Comparison of ENCODE assay signal across 1 cellular context in genomic region chr12:48838048-48838447, GRCh38.
TF ChIP-seq lines count a peak whose summit lies in the region.

No MANE protein-coding gene starts in this region.

TF ChIP-seq in HepG2, 621 proteins besides CTCF, POLR2A, EP300 and RAD21:
- TF ChIP-seq SOX6 (IDR thresholded peaks at IDR 0.05) (no peak), SOX6 (CRISPR knock-in tag; IDR thresholded peaks at IDR 0.05) (peak; percentile 26; the same call in 1 of the 2 replicates), ZNF362 (CRISPR knock-in tag; IDR thresholded peaks at IDR 0.05; ENCODE audit: borderline replicate concordance) (0 out of 2 replicates have a peak, but pooled peaks have one; percentile 49), PITX1 (CRISPR knock-in tag; IDR thresholded peaks at IDR 0.05) (peak; percentile 93), LCORL (IDR thresholded peaks at IDR 0.05) (no peak), LCORL (CRISPR knock-in tag; IDR thresholded peaks at IDR 0.05) (peak; percentile 51), MIXL1 (CRISPR knock-in tag; IDR thresholded peaks at IDR 0.05) (no peak), THAP11 (CRISPR knock-in tag; IDR thresholded peaks at IDR 0.05) (no peak), HNF4A (CRISPR knock-in tag; IDR thresholded peaks at IDR 0.05) (peak; percentile 71), ZMYM3 (CRISPR knock-in tag; IDR thresholded peaks at IDR 0.05) (peak; percentile 73; the same call in 1 of the 2 replicates), ADNP (CRISPR knock-in tag; IDR thresholded peaks at IDR 0.05) (peak; percentile 56; the same call in 1 of the 2 replicates), DPF2 (CRISPR knock-in tag; IDR thresholded peaks at IDR 0.05; ENCODE audit: borderline replicate concordance, low read depth) (peak; percentile 54; the same call in 1 of the 2 replicates), NR2F1 (CRISPR knock-in tag; IDR thresholded peaks at IDR 0.05) (no peak), PAXIP1 (CRISPR knock-in tag; conservative IDR thresholded peaks at IDR 0.05) (peak; percentile 75), ZNF230 (CRISPR knock-in tag; IDR thresholded peaks at IDR 0.05) (no peak), SALL1 (CRISPR knock-in tag; IDR thresholded peaks at IDR 0.05) (peak; percentile 81), GFI1 (CRISPR knock-in tag; IDR thresholded peaks at IDR 0.05; ENCODE audit: borderline replicate concordance) (peak; percentile 33; the same call in 1 of the 2 replicates)
